ENCODE assay signal across 9 cellular contexts in the genomic region with DNA sequence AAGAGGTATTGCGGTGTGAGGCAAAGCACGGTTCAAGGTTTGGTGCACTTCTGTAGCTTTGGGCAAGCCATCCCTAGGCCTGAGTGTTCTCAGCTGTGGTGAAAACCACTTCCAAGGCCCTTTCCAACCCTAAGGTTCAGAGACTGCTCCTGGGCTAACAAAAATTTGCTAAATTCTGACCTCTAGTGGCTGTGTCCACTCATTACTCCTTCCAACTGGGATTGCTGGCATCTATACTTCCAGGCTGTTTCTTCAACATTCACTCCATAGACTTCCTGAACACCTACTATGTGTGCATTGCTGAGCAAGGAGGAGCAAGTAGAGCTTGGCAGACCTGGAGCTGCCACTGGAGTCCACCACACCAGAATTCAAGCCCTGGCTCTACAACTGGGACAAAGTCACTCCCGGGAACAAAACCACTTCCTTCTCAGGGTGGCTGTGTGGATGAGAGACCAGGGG. TPM values are rescaled to one million over a fixed set of nuclear protein-coding genes. Genes with fewer than 3 reads are reported as not detected.
DNase-seq lines count a peak whose midpoint lies in the region; ATAC-seq and TF ChIP-seq lines count a peak whose summit lies in the region.
"Had no signal": no experiment of that assay in that cellular context is flagged by ENCODE, and none has a peak within 500 bp of the region (broad histone marks: within the 10 kb centered on the region; RNA-seq: fewer than 3 reads in every experiment).

No MANE protein-coding gene starts in this region.

- H4K20me1 ChIP-seq in GM23338 (replicated peaks; ENCODE audit: insufficient read depth) = no peaks in the 10 kb centered on the region

- H3K4me2 ChIP-seq in GM23338 = no peak overlapping the region

- H3F3A ChIP-seq in GM23338 (replicated peaks; ENCODE audit: low read depth) = no peaks in the 10 kb centered on the region

- H3K27me3 Mint-ChIP-seq in Calu3 (ENCODE audit: unreplicated experiment) (no peaks in the 10 kb centered on the region), GM23338 (ENCODE audit: insufficient read depth, low read depth, poor library complexity) (peaks cover 7% of the 10 kb centered on the region)
- H3K27me3 Mint-ChIP-seq in activated CD8-positive, alpha-beta T cell treated with anti-CD3 and anti-CD28 coated beads, Interleukin-2, amount 10 ng/mL, durations not matched to agents 7 days and 5 days (ENCODE audit: low read depth) = no peaks in the 10 kb centered on the region

- POLR2A ChIA-PET in activated CD8-positive, alpha-beta T cell treated with anti-CD3 and anti-CD28 coated beads, Interleukin-2, amount 10 ng/mL, durations not matched to agents 7 days and 5 days (lab: Charles Lee) = no interaction called here

- H3K36me3 ChIP-seq in GM23338 (ENCODE audit: insufficient read depth) = no peaks in the 10 kb centered on the region
- peaks cover 0 to 80% (median 33%) of the 10 kb centered on the region in 9 donors for H3K36me3 ChIP-seq in heart right ventricle

- peak; percentile 52 for DNase-seq in Calu3
- DNase-seq in GM23338 (ENCODE audit: low spot score) = peak; percentile 81
- peak; percentile 40 for DNase-seq in NCI-H2227 treated with DMSO at 0.1 percent for 48 hours (lab: John Stamatoyannopoulos, UW)
- peak; percentile 29 for DNase-seq in activated CD8-positive, alpha-beta T cell treated with anti-CD3 and anti-CD28 coated beads, Interleukin-2, amount 10 ng/mL, durations not matched to agents 7 days and 5 days
- peak in 1 of 2 donors; percentile 32 for DNase-seq in heart right ventricle
- no peak for DNase-seq in retinal pigment epithelial cell (ENCODE audit: low read depth)
- no peak for DNase-seq in stimulated activated naive CD4-positive, alpha-beta T cell treated with Interleukin-2 at 50 U/mL for 16 hours (lab: John Stamatoyannopoulos, UW)

- no peaks in the 10 kb centered on the region for H3K79me2 ChIP-seq in GM23338 (replicated peaks; ENCODE audit: insufficient read depth)

- intact Hi-C loops in Calu3 (cut with micrococcal nuclease; ENCODE audit: unreplicated experiment) (loop anchor here (1.0 to 5.0 kb wide), 2 partner anchors 171 to 328 kb away; no protein-coding TSS in a partner anchor), heart right ventricle (cut with DNase I) (loop anchor here (1.0 to 10.0 kb wide), 14 partner anchors 100 to 460 kb away; a partner anchor contains a TSS)

- no peak overlapping the region for H2AFZ ChIP-seq in GM23338

- peak; percentile 57 for TF ChIP-seq CTCF in Calu3 (IDR thresholded peaks at IDR 0.05; ENCODE audit: unreplicated experiment)
- TF ChIP-seq CTCF in GM23338 (conservative IDR thresholded peaks at IDR 0.05; ENCODE audit: low read depth in 2 of 2) = peak; percentile 86 to 88
- peak; percentile 49 to 85 (median 74) for TF ChIP-seq CTCF in heart right ventricle (IDR thresholded peaks at IDR 0.05)
- peak; percentile 85 for TF ChIP-seq CTCF in retinal pigment epithelial cell (conservative IDR thresholded peaks at IDR 0.05; ENCODE audit: low read depth, low read length)

- H3K27me3 ChIP-seq in GM23338 (ENCODE audit: insufficient read depth) (no peaks in the 10 kb centered on the region), heart right ventricle (no peaks in the 10 kb centered on the region)

- no TSS peak for BruUV-seq in Calu3 (replicated peaks; lab: Mats Ljungman, UMichigan)

- no peaks in the 10 kb centered on the region for H3K4me1 ChIP-seq in GM23338 (ENCODE audit: insufficient read depth)
- H3K4me1 ChIP-seq in heart right ventricle = peaks cover 9 to 56% (median 27%) of the 10 kb centered on the region in 9 donors

- WGBS in heart right ventricle, 2 donors = 64 to 68% methylated on average over 3 of the region's 3 CpGs

- no peak overlapping the region for H3K4me3 ChIP-seq in GM23338
- H3K4me3 ChIP-seq in heart right ventricle = no peak overlapping the region
- H3K4me3 ChIP-seq in retinal pigment epithelial cell (ENCODE audit: low read length) = no peak overlapping the region
- H3K4me3 ChIP-seq: skin epidermis had no signal

- ATAC-seq in GM23338 (peak; percentile 96), heart right ventricle (peak; percentile 19 to 61 (median 42)), HG02763 (IDR thresholded peaks at IDR 0.05; ENCODE audit: unreplicated experiment) (no peak)
- ATAC-seq in activated CD8-positive, alpha-beta T cell treated with anti-CD3 and anti-CD28 coated beads, Interleukin-2, amount 10 ng/mL, durations not matched to agents 7 days and 5 days = peak; percentile 41

- H3K4me1 Mint-ChIP-seq in Calu3 (ENCODE audit: low read depth, unreplicated experiment) = peaks cover 17% of the 10 kb centered on the region
- no peaks in the 10 kb centered on the region; the same call in 2 of the 3 replicates for H3K4me1 Mint-ChIP-seq in GM23338
- peaks cover 12% of the 10 kb centered on the region for H3K4me1 Mint-ChIP-seq in activated CD8-positive, alpha-beta T cell treated with anti-CD3 and anti-CD28 coated beads, Interleukin-2, amount 10 ng/mL, durations not matched to agents 7 days and 5 days (ENCODE audit: low read depth)

- H3K4me3 Mint-ChIP-seq in Calu3 (ENCODE audit: low read depth, unreplicated experiment) = no peak overlapping the region
- no peak overlapping the region for H3K4me3 Mint-ChIP-seq in GM23338
- H3K4me3 Mint-ChIP-seq in activated CD8-positive, alpha-beta T cell treated with anti-CD3 and anti-CD28 coated beads, Interleukin-2, amount 10 ng/mL, durations not matched to agents 7 days and 5 days = no peak overlapping the region

- H3K9me2 ChIP-seq in GM23338 (ENCODE audit: insufficient read depth) = no peaks in the 10 kb centered on the region

- H3K36me3 Mint-ChIP-seq in Calu3 (ENCODE audit: insufficient read depth, unreplicated experiment) = peaks cover 11% of the 10 kb centered on the region
- H3K36me3 Mint-ChIP-seq in GM23338 (ENCODE audit: low read depth) = no peaks in the 10 kb centered on the region
- H3K36me3 Mint-ChIP-seq in activated CD8-positive, alpha-beta T cell treated with anti-CD3 and anti-CD28 coated beads, Interleukin-2, amount 10 ng/mL, durations not matched to agents 7 days and 5 days (ENCODE audit: low read depth) = peaks cover 47% of the 10 kb centered on the region

- H3K9me3 Mint-ChIP-seq in Calu3 (ENCODE audit: low read depth, unreplicated experiment) (no peaks in the 10 kb centered on the region), GM23338 (no peaks in the 10 kb centered on the region)
- no peaks in the 10 kb centered on the region for H3K9me3 Mint-ChIP-seq in activated CD8-positive, alpha-beta T cell treated with anti-CD3 and anti-CD28 coated beads, Interleukin-2, amount 10 ng/mL, durations not matched to agents 7 days and 5 days (ENCODE audit: insufficient read depth)

- no peaks in the 10 kb centered on the region for H3K9me3 ChIP-seq in heart right ventricle

- H3K27ac Mint-ChIP-seq in Calu3 (ENCODE audit: unreplicated experiment) = no peak overlapping the region
- H3K27ac Mint-ChIP-seq in GM23338 = no peak overlapping the region
- no peak overlapping the region for H3K27ac Mint-ChIP-seq in activated CD8-positive, alpha-beta T cell treated with anti-CD3 and anti-CD28 coated beads, Interleukin-2, amount 10 ng/mL, durations not matched to agents 7 days and 5 days

- CTCF ChIA-PET in Calu3 (lab: Charles Lee) = interaction anchor here (1.0 kb wide), 1 partner anchor 172 kb away, joined by 4 read pairs; no protein-coding TSS in a partner anchor
- CTCF ChIA-PET in activated CD8-positive, alpha-beta T cell treated with anti-CD3 and anti-CD28 coated beads, Interleukin-2, amount 10 ng/mL, durations not matched to agents 7 days and 5 days (lab: Charles Lee) = interaction anchor here (0.6 to 5.2 kb wide), 23 partner anchors 9 to 256 kb away, joined by 3 to 69 read pairs (median 3); a partner anchor contains a TSS

- H3K27ac ChIP-seq in GM23338 (ENCODE audit: low read depth) (no peak overlapping the region), heart right ventricle (peak overlapping the region in 3 of 10 donors; percentile 24 to 46 (median 40))

TF ChIP-seq in GM23338, 12 proteins besides CTCF, POLR2A, EP300 and RAD21:
- TF ChIP-seq JUNB (IDR thresholded peaks at IDR 0.05; ENCODE audit: unreplicated experiment) (no peak), POLR2AphosphoS5 (IDR thresholded peaks at IDR 0.05; ENCODE audit: low read depth) (no peak), ZNF331 (CRISPR knock-in tag; IDR thresholded peaks at IDR 0.05; ENCODE audit: low read depth) (no peak)

RNA-seq across cellular contexts. Expression of a gene that starts 29.3 kb away (rescaled TPM):
- total RNA-seq in Calu3 (2022) = 7.5 TPM in 2 replicates
- total RNA-seq in GM23338 (2014; rRNA removed; shearing (Covaris generic)) = 4.6 and 5.0 TPM in 2 replicates
- polyA plus RNA-seq in GM23338 (2016; fragmentation: Nextera tagmentation; extraction: Ambion mirVana) = 1.8 and 1.9 TPM in 2 replicates
- total RNA-seq in activated CD8-positive, alpha-beta T cell treated with anti-CD3 and anti-CD28 coated beads, Interleukin-2, amount 10 ng/mL, durations not matched to agents 7 days and 5 days = 1 to 10 TPM; 8.5 to 9.4 TPM
- 10 to 100 TPM; 30.6 to 44.9 (median 36.0) TPM for total RNA-seq in heart right ventricle
- 10 to 100 TPM in 1 of 2 donors, 1 to 10 TPM in 1; 6.9 to 14.2 TPM for polyA plus RNA-seq in heart right ventricle

RNA-seq across cellular contexts. Expression of a gene that starts 33.3 kb away (rescaled TPM):
- total RNA-seq in Calu3 (2022) (13.1 and 16.0 TPM in 2 replicates), heart right ventricle (10 to 100 TPM; 24.7 to 38.7 (median 31.4) TPM)
- 11.3 and 13.9 TPM in 2 replicates for total RNA-seq in GM23338 (2014; rRNA removed; shearing (Covaris generic))
- polyA plus RNA-seq in GM23338 (2016; fragmentation: Nextera tagmentation; extraction: Ambion mirVana) (6.7 and 7.2 TPM in 2 replicates), heart right ventricle (10 to 100 TPM; 16.5 to 38.0 TPM)
- total RNA-seq in activated CD8-positive, alpha-beta T cell treated with anti-CD3 and anti-CD28 coated beads, Interleukin-2, amount 10 ng/mL, durations not matched to agents 7 days and 5 days = 10 to 100 TPM; 48.8 to 49.8 TPM

Comparison
In these comparisons a context has a peak if more than half of its experiments do, and no peak if none do; other contexts are left out.
1. DNase-seq: peak in Calu3 (single experiment), GM23338 (single experiment), NCI-H2227 treated with DMSO at 0.1 percent for 48 hours (single experiment) and activated CD8-positive, alpha-beta T cell treated with anti-CD3 and anti-CD28 coated beads, Interleukin-2, amount 10 ng/mL, durations not matched to agents 7 days and 5 days (single experiment); none in retinal pigment epithelial cell (single experiment) and stimulated activated naive CD4-positive, alpha-beta T cell treated with Interleukin-2 at 50 U/mL for 16 hours (single experiment).
2. Peak in every context shown above with its lines, with median percentiles within 50 percentile points of each other: CTCF ChIP-seq.